In genomic region chr10:3455385-3456334, GRCh38 we compare ENCODE assay signal across 10 cellular contexts.
A peak's percentile ranks its signal among the peaks of the same experiment; 100 is the strongest.
DNase-seq lines count a peak whose midpoint lies in the region; ATAC-seq and TF ChIP-seq lines count a peak whose summit lies in the region.
"Had no signal": no experiment of that assay in that cellular context is flagged by ENCODE, and none has a peak within 500 bp of the region (broad histone marks: within the 10 kb centered on the region; RNA-seq: fewer than 3 reads in every experiment).

No MANE protein-coding gene starts in this region.

- peak overlapping the region; percentile 88 for H3K27ac Mint-ChIP-seq in chondrocyte (ENCODE audit: unreplicated experiment)
- peak overlapping the region; percentile 52 to 87 (median 63) for H3K27ac Mint-ChIP-seq in naive B cell

- TF ChIP-seq CTCF in chondrocyte (IDR thresholded peaks at IDR 0.05) = peak; percentile 55

- H3K4me1 Mint-ChIP-seq in chondrocyte (ENCODE audit: low read depth) (peaks cover 56% of the 10 kb centered on the region), naive B cell (peaks cover 20 to 25% (median 21%) of the 10 kb centered on the region in 3 donors)

- H3K9me3 Mint-ChIP-seq in chondrocyte (ENCODE audit: low read depth) (no peaks in the 10 kb centered on the region), naive B cell (peaks cover 0 to 6% (median 0%) of the 10 kb centered on the region in 7 donors)

- no peaks in the 10 kb centered on the region for H3K27me3 Mint-ChIP-seq in chondrocyte (ENCODE audit: low read depth)
- H3K27me3 Mint-ChIP-seq in naive B cell = peaks cover 0 to 6% (median 0%) of the 10 kb centered on the region in 3 donors

- peak overlapping the region; percentile 13 for H3K4me3 Mint-ChIP-seq in chondrocyte (ENCODE audit: unreplicated experiment)
- peak overlapping the region in 6 of 8 donors; percentile 20 to 82 (median 42) for H3K4me3 Mint-ChIP-seq in naive B cell

- H3K36me3 Mint-ChIP-seq in chondrocyte (ENCODE audit: low read depth) = no peaks in the 10 kb centered on the region
- H3K36me3 Mint-ChIP-seq in naive B cell = no peaks in the 10 kb centered on the region

- ATAC-seq in naive B cell (ENCODE audit: low read depth in 2 of 2) (peak; percentile 53 to 65), GM18517 (IDR thresholded peaks at IDR 0.05; ENCODE audit: unreplicated experiment) (no peak)

- peak; percentile 89 for DNase-seq in Daoy (ENCODE audit: low read depth)
- DNase-seq in M059J (ENCODE audit: low read depth) = peak; percentile 59
- DNase-seq in chondrocyte (ENCODE audit: low spot score) = no peak
- peak; percentile 6 for DNase-seq in naive B cell
- DNase-seq in mesenteric fat pad (ENCODE audit: low spot score) = no peak
- DNase-seq in NCI-H524 treated with DMSO at 0.1 percent for 48 hours (lab: John Stamatoyannopoulos, UW) = no peak
- DNase-seq: NCI-H187; stimulated activated CD4-positive, alpha-beta T cell treated with anti-CD3 and anti-CD28 coated beads, Interleukin-4, amount 100 ng/mL, for 1 hour; substantia nigra had no signal

Comparison
In these comparisons a context has a peak if more than half of its experiments do, and no peak if none do; other contexts are left out.
1. DNase-seq: peak in Daoy (single experiment), M059J (single experiment) and naive B cell (single experiment); none in chondrocyte (single experiment), mesenteric fat pad (single experiment) and NCI-H524 treated with DMSO at 0.1 percent for 48 hours (single experiment).